In the genomic region with DNA sequence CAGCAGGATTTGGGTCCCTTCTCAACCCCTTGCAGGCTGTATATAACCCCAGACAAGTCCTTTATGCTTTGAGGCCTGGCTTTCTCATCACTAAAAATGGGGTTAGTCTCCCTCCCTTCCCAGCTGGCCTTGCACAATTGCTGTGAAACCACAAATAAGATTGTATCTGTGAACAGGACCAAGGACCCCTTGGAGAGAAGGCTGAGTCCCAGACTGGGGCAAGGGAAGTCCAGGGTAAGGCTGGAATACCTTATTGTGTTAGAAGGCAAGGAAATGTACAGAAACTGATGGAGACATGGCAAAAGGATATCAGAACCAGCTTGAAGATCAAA, we compare ENCODE assay signal across 15 cellular contexts. TPM values are rescaled to one million over a fixed set of nuclear protein-coding genes. Genes with fewer than 3 reads are reported as not detected.
A peak's percentile ranks its signal among the peaks of the same experiment; 100 is the strongest.
DNase-seq lines count a peak whose midpoint lies in the region; FAIRE-seq and TF ChIP-seq lines count a peak whose summit lies in the region.
"Had no signal": no experiment of that assay in that cellular context is flagged by ENCODE, and none has a peak within 500 bp of the region (broad histone marks: within the 10 kb centered on the region; RNA-seq: fewer than 3 reads in every experiment).

No MANE protein-coding gene starts in this region.

- no peak overlapping the region for H2AFZ ChIP-seq in endothelial cell of umbilical vein (ENCODE audit: low read depth, low read length)
- H2AFZ ChIP-seq: neural progenitor cell had no signal

- POLR2A ChIA-PET in endothelial cell of umbilical vein (lab: Charles Lee) (no interaction called here), A673 (lab: Charles Lee; ENCODE audit: low non-redundant PET) (no interaction called here)

- DNase-seq in CD14-positive monocyte (ENCODE audit: low spot score) (no peak), NB4 (ENCODE audit: low read depth) (peak; percentile 72), endothelial cell of umbilical vein (ENCODE audit: low read depth, low spot score) (no peak), sigmoid colon (no peak), A673 (ENCODE audit: low spot score) (no peak), GM19238 (ENCODE audit: insufficient read length, low spot score) (no peak), kidney glomerular epithelial cell (lab: John Stamatoyannopoulos, UW) (no peak), coronary artery (ENCODE audit: low spot score) (no peak)
- DNase-seq: activated CD4-positive, alpha-beta T cell treated with anti-CD3 and anti-CD28 coated beads, Interleukin-2, amount 50 U/mL, for 48 hours; activated naive CD8-positive, alpha-beta T cell treated with anti-CD3 and anti-CD28 coated beads for 36 hours; COR-L47; KG1; NCI-H510A; stimulated activated CD4-positive, alpha-beta T cell treated with anti-CD3 and anti-CD28 coated beads, Interleukin-2, amount 100 ng/mL, for 48 hours had no signal

- H3K27ac Mint-ChIP-seq in CD14-positive monocyte: peak overlapping the region; percentile 94 to 99 (median 99)
- H3K27ac Mint-ChIP-seq: activated naive CD8-positive, alpha-beta T cell treated with anti-CD3 and anti-CD28 coated beads for 36 hours; neural progenitor cell had no signal

- H3K79me2 ChIP-seq in endothelial cell of umbilical vein (ENCODE audit: control insufficient read depth, insufficient read depth, low read length): peaks cover 66% of the 10 kb centered on the region

- H3K4me2 ChIP-seq in endothelial cell of umbilical vein (ENCODE audit: insufficient read depth, low read length): no peak overlapping the region
- H3K4me2 ChIP-seq: neural progenitor cell had no signal

- BruUV-seq in endothelial cell of umbilical vein (replicated peaks; lab: Mats Ljungman, UMichigan): no TSS peak
- BruUV-seq in A673 (replicated peaks; lab: Mats Ljungman, UMichigan): no TSS peak

- H3K4me1 ChIP-seq in endothelial cell of umbilical vein (ENCODE audit: control insufficient read depth, extremely low read depth, insufficient read depth, low read length) (peaks cover 21% of the 10 kb centered on the region), sigmoid colon (peaks cover 0 to 58% (median 36%) of the 10 kb centered on the region in 4 donors), A673 (ENCODE audit: insufficient read depth, low read length, poor library complexity, severe bottlenecking) (no peaks in the 10 kb centered on the region)

- H3K27ac ChIP-seq in endothelial cell of umbilical vein (ENCODE audit: insufficient read depth, low read depth, low read length): peak overlapping the region; percentile 72
- peak overlapping the region in 3 of 4 donors; percentile 36 to 60 (median 42) for H3K27ac ChIP-seq in sigmoid colon
- H3K27ac ChIP-seq in A673 (ENCODE audit: low read depth, low read length, poor library complexity, severe bottlenecking): no peak overlapping the region
- peak overlapping the region in 1 of 2 donors; percentile 64 for H3K27ac ChIP-seq in coronary artery
- H3K27ac ChIP-seq: neural progenitor cell had no signal

- dilution Hi-C loops in endothelial cell of umbilical vein (cut with MboI; ENCODE audit: extremely low pct_ligation_motif_present, low sequenced_read_pairs): no loop called here

- H3K4me3 Mint-ChIP-seq in CD14-positive monocyte: peak overlapping the region; percentile 61 to 71
- H3K4me3 Mint-ChIP-seq: activated naive CD8-positive, alpha-beta T cell treated with anti-CD3 and anti-CD28 coated beads for 36 hours; neural progenitor cell had no signal

- intact Hi-C loops in CD14-positive monocyte (cut with micrococcal nuclease) (no loop called here), endothelial cell of umbilical vein (cut with micrococcal nuclease) (no loop called here), sigmoid colon (cut with DNase I) (no loop called here), A673 (cut with micrococcal nuclease; ENCODE audit: unreplicated experiment) (no loop called here)

- H4K20me1 ChIP-seq in endothelial cell of umbilical vein (replicated peaks; ENCODE audit: control insufficient read depth, extremely low read depth, insufficient read depth, low read length): peaks cover 6% of the 10 kb centered on the region

- peaks cover 85 to 86% of the 10 kb centered on the region in 2 donors for H3K36me3 Mint-ChIP-seq in CD14-positive monocyte

- no peak overlapping the region for H3K9ac ChIP-seq in endothelial cell of umbilical vein (replicated peaks; ENCODE audit: extremely low read depth, insufficient read depth, low read length)
- H3K9ac ChIP-seq: neural progenitor cell had no signal

- CTCF ChIA-PET in endothelial cell of umbilical vein (lab: Charles Lee) (interaction anchor here (0.6 to 1.7 kb wide), 2 partner anchors 10 to 195 kb away, joined by 3 to 4 read pairs; no protein-coding TSS in a partner anchor), A673 (lab: Charles Lee) (no interaction called here)

- no peaks in the 10 kb centered on the region for H3K9me3 ChIP-seq in endothelial cell of umbilical vein (replicated peaks; ENCODE audit: control insufficient read depth, insufficient read depth, low read length)
- H3K9me3 ChIP-seq in sigmoid colon: no peaks in the 10 kb centered on the region
- H3K9me3 ChIP-seq in A673 (ENCODE audit: low read depth, low read length, poor library complexity, severe bottlenecking): no peaks in the 10 kb centered on the region

- peaks cover 0 to 1% (median 1%) of the 10 kb centered on the region in 3 donors for H3K27me3 Mint-ChIP-seq in CD14-positive monocyte (ENCODE audit: low read depth in 3 of 3)
- H3K27me3 Mint-ChIP-seq: activated naive CD8-positive, alpha-beta T cell treated with anti-CD3 and anti-CD28 coated beads for 36 hours had no signal

- TF ChIP-seq CTCF in CD14-positive monocyte (IDR thresholded peaks at IDR 0.05): no peak
- no peak for TF ChIP-seq CTCF in NB4 (IDR thresholded peaks at IDR 0.05; ENCODE audit: low read depth, low read length)
- TF ChIP-seq CTCF in endothelial cell of umbilical vein (IDR thresholded peaks at IDR 0.05; ENCODE audit: extremely low read depth in 1 of 2, insufficient read depth in 1 of 2, low read depth in 1 of 2, low read length in 2 of 2): no peak
- TF ChIP-seq CTCF in sigmoid colon (IDR thresholded peaks at IDR 0.05): no peak
- no peak for TF ChIP-seq CTCF in A673 (conservative IDR thresholded peaks at IDR 0.05; ENCODE audit: low read depth, low read length)
- TF ChIP-seq CTCF in coronary artery (IDR thresholded peaks at IDR 0.05): no peak

- TF ChIP-seq POLR2A in NB4 (IDR thresholded peaks at IDR 0.05; ENCODE audit: extremely low read depth, insufficient read length) (no peak), endothelial cell of umbilical vein (IDR thresholded peaks at IDR 0.05; ENCODE audit: low read depth, low read length) (no peak), sigmoid colon (IDR thresholded peaks at IDR 0.05) (no peak)

- H3K36me3 ChIP-seq in endothelial cell of umbilical vein (ENCODE audit: control insufficient read depth in 2 of 2, extremely low read depth in 1 of 2, insufficient read depth in 2 of 2, low read length in 2 of 2): peaks cover 11 to 25% of the 10 kb centered on the region in 2 experiments
- H3K36me3 ChIP-seq in sigmoid colon: peaks cover 0 to 72% (median 23%) of the 10 kb centered on the region in 4 donors
- peaks cover 55% of the 10 kb centered on the region for H3K36me3 ChIP-seq in A673 (ENCODE audit: insufficient read depth, low read length, poor library complexity, severe bottlenecking)
- H3K36me3 ChIP-seq: neural progenitor cell had no signal

- H3K4me3 ChIP-seq in NB4 (ENCODE audit: low read depth, low read length) (no peak overlapping the region), endothelial cell of umbilical vein (replicated peaks in 1 of 3; ENCODE audit: insufficient read depth in 1 of 3, low read depth in 1 of 3, low read length in 3 of 3) (no peak overlapping the region), sigmoid colon (no peak overlapping the region), A673 (ENCODE audit: low read depth, low read length, poor library complexity, severe bottlenecking) (no peak overlapping the region), coronary artery (no peak overlapping the region)
- H3K4me3 ChIP-seq: neural progenitor cell had no signal

- H3K9me3 Mint-ChIP-seq in CD14-positive monocyte: peaks cover 0 to 5% (median 0%) of the 10 kb centered on the region in 7 donors
- H3K9me3 Mint-ChIP-seq: activated naive CD8-positive, alpha-beta T cell treated with anti-CD3 and anti-CD28 coated beads for 36 hours; neural progenitor cell had no signal

- FAIRE-seq in endothelial cell of umbilical vein (lab: Jason Lieb, UNC): no peak

- H3K27me3 ChIP-seq in endothelial cell of umbilical vein (ENCODE audit: control insufficient read depth in 2 of 2, insufficient read depth in 2 of 2, low read length in 2 of 2) (no peaks in the 10 kb centered on the region), sigmoid colon (no peaks in the 10 kb centered on the region), A673 (replicated peaks; ENCODE audit: insufficient read depth, low read depth, low read length, poor library complexity) (no peaks in the 10 kb centered on the region)
- H3K27me3 ChIP-seq: neural progenitor cell had no signal

- H3K4me1 Mint-ChIP-seq in CD14-positive monocyte: peaks cover 99% of the 10 kb centered on the region

- no peaks in the 10 kb centered on the region for H3K9me1 ChIP-seq in endothelial cell of umbilical vein (replicated peaks; ENCODE audit: control insufficient read depth, extremely low read depth, insufficient read depth, low read length)

- no peak for TF ChIP-seq EP300 in sigmoid colon (IDR thresholded peaks at IDR 0.05)

RNA-seq across cellular contexts. Expression of gene MACROH2A1, which starts 11.4 kb away (rescaled TPM):
- polyA plus RNA-seq in CD14-positive monocyte (100 to 1,000 TPM; 352 to 443 TPM), endothelial cell of umbilical vein (74.1 and 89.3 TPM in 2 replicates), sigmoid colon (100 to 1,000 TPM; 123 to 202 (median 175) TPM)
- total RNA-seq in endothelial cell of umbilical vein (142 and 147 TPM in 2 replicates), sigmoid colon (100 to 1,000 TPM; 153 to 191 (median 179) TPM), A673 (2021) (259 and 264 TPM in 2 replicates)
- polyA plus RNA-seq in endothelial cell of umbilical vein (2011; cell fraction: cytosol; rRNA removed): 91.8 and 107 TPM in 2 replicates
- polyA plus RNA-seq in endothelial cell of umbilical vein (2011; cell fraction: nucleus; rRNA removed): 336 and 348 TPM in 2 replicates
- 85.0 and 114 TPM in 2 replicates for polyA plus RNA-seq in endothelial cell of umbilical vein (2012)
- 107 and 109 TPM in 2 replicates for polyA minus RNA-seq in endothelial cell of umbilical vein
- 65.6 TPM for polyA minus RNA-seq in endothelial cell of umbilical vein (2011; cell fraction: cytosol; rRNA and poly(A)+ RNA removed)
- 158 and 178 TPM in 2 replicates for polyA minus RNA-seq in endothelial cell of umbilical vein (2011; cell fraction: nucleus; rRNA and poly(A)+ RNA removed)

RNA-seq across cellular contexts. Expression of gene DCANP1, which starts 59.6 kb away (rescaled TPM):
- under 1 TPM; 0.14 to 0.15 TPM for polyA plus RNA-seq in CD14-positive monocyte
- total RNA-seq in endothelial cell of umbilical vein: not detected in 2 replicates
- polyA plus RNA-seq in endothelial cell of umbilical vein: not detected in 2 replicates
- polyA plus RNA-seq in endothelial cell of umbilical vein (2011; cell fraction: cytosol; rRNA removed): not detected in 2 replicates
- polyA plus RNA-seq in endothelial cell of umbilical vein (2011; cell fraction: nucleus; rRNA removed): not detected in 2 replicates
- polyA plus RNA-seq in endothelial cell of umbilical vein (2012): not detected in 2 replicates
- not detected in 2 replicates for polyA minus RNA-seq in endothelial cell of umbilical vein
- not detected for polyA minus RNA-seq in endothelial cell of umbilical vein (2011; cell fraction: cytosol; rRNA and poly(A)+ RNA removed)
- polyA minus RNA-seq in endothelial cell of umbilical vein (2011; cell fraction: nucleus; rRNA and poly(A)+ RNA removed): not detected in 2 replicates
- total RNA-seq in sigmoid colon: not detected
- polyA plus RNA-seq in sigmoid colon: under 1 TPM in 2 of 3 donors, not detected in 1; 0.13 to 0.46 TPM
- total RNA-seq in A673 (2021): not detected in 2 replicates
- total RNA-seq: activated naive CD8-positive, alpha-beta T cell treated with anti-CD3 and anti-CD28 coated beads for 36 hours had no signal
